Comparison of ENCODE assay signal across 8 cellular contexts in the genomic region with DNA sequence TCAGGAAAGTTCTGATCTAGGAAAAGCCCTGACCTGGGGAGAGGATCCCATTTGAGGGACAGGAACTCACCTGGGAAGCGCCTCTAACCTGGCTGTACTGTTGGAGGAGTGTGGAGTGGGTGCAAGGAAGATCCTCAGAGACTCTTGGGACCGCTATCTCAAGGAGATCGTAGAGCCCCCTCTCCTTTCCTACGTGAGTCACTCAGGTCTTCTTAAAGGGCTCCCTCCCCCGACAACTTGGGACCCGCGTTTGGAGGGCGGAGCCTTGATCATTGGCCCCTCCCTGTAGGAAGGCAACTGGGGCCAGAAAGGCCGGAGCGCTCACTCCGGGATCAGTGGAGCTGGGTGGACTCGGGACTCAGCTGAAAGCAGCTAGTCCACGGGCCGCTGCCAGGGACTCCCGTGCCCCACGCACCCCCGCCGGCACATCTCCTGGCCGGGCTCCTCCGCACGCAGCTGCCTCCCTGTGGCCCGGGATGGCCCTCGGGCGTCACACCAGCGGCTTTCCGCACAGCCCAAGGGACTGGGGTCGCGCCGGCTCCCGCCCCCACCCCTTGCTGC. TPM values are rescaled to one million over a fixed set of nuclear protein-coding genes. Genes with fewer than 3 reads are reported as not detected.
A peak's percentile ranks its signal among the peaks of the same experiment; 100 is the strongest.
DNase-seq lines count a peak whose midpoint lies in the region; ATAC-seq and TF ChIP-seq lines count a peak whose summit lies in the region.

No MANE protein-coding gene starts in this region.

- H3K9ac ChIP-seq in SK-N-MC (ENCODE audit: insufficient read length) = peak overlapping the region; percentile 59
- H3K9ac ChIP-seq in adipocyte (ENCODE audit: low read length) = peak overlapping the region; percentile 98
- H3K9ac ChIP-seq in rectal smooth muscle tissue (ENCODE audit: low read length) = peak overlapping the region; percentile 45

- no peaks in the 10 kb centered on the region for H3K27me3 ChIP-seq in adipocyte (replicated peaks; ENCODE audit: control insufficient read depth, insufficient read depth, low read length)
- no peaks in the 10 kb centered on the region for H3K27me3 ChIP-seq in right atrium auricular region
- no peaks in the 10 kb centered on the region for H3K27me3 ChIP-seq in rectal smooth muscle tissue (ENCODE audit: control insufficient read depth, insufficient read depth, low read length)

- ATAC-seq in HG03378 (IDR thresholded peaks at IDR 0.05; ENCODE audit: unreplicated experiment) (peak; percentile 2), HG02571 (IDR thresholded peaks at IDR 0.05; ENCODE audit: unreplicated experiment) (no peak)

- TF ChIP-seq CTCF in right atrium auricular region (IDR thresholded peaks at IDR 0.05) = no peak

- H3K27ac ChIP-seq in SK-N-MC = no peak overlapping the region
- peak overlapping the region; percentile 85 to 93 for H3K27ac ChIP-seq in right atrium auricular region
- H3K27ac ChIP-seq in rectal smooth muscle tissue (ENCODE audit: low read depth, low read length) = peak overlapping the region; percentile 69

- DNase-seq in SIG-M5 treated with dmso at 0.1 percent for 504 hours (lab: John Stamatoyannopoulos, UW; ENCODE audit: unreplicated experiment) = peak; percentile 37
- no peak for DNase-seq in SIG-M5 (lab: John Stamatoyannopoulos, UW)
- no peak for DNase-seq in SK-N-MC (ENCODE audit: low read depth, low spot score)
- DNase-seq in adipocyte (ENCODE audit: low read depth) = peak; percentile 75
- peak; percentile 69 for DNase-seq in right atrium auricular region (ENCODE audit: low spot score)

- H3K4me3 ChIP-seq in SK-N-MC = peak overlapping the region; percentile 83
- peak overlapping the region; percentile 96 for H3K4me3 ChIP-seq in adipocyte (ENCODE audit: low read length)
- peak overlapping the region; percentile 90 to 92 for H3K4me3 ChIP-seq in right atrium auricular region
- peak overlapping the region; percentile 76 for H3K4me3 ChIP-seq in rectal smooth muscle tissue (ENCODE audit: low read length)

- H3K36me3 ChIP-seq in SK-N-MC (ENCODE audit: insufficient read depth, low read length) = no peaks in the 10 kb centered on the region
- peaks cover 40% of the 10 kb centered on the region for H3K36me3 ChIP-seq in adipocyte (ENCODE audit: control insufficient read depth, insufficient read depth, low read length, severe bottlenecking)
- H3K36me3 ChIP-seq in right atrium auricular region = no peaks in the 10 kb centered on the region
- H3K36me3 ChIP-seq in rectal smooth muscle tissue (ENCODE audit: control insufficient read depth, insufficient read depth, low read length) = peaks cover 19% of the 10 kb centered on the region

- H3K9me3 ChIP-seq in SK-N-MC (ENCODE audit: low read depth, low read length) (no peaks in the 10 kb centered on the region), adipocyte (ENCODE audit: control insufficient read depth, low read length) (no peaks in the 10 kb centered on the region), right atrium auricular region (no peaks in the 10 kb centered on the region)

- H3K4me1 ChIP-seq in adipocyte (ENCODE audit: control insufficient read depth, insufficient read depth, low read length) (peaks cover 30% of the 10 kb centered on the region), right atrium auricular region (peaks cover 0 to 28% of the 10 kb centered on the region in 2 donors), rectal smooth muscle tissue (ENCODE audit: control insufficient read depth, insufficient read depth, low read length) (no peaks in the 10 kb centered on the region)

RNA-seq across cellular contexts. Expression of a gene that starts 0.5 kb away (rescaled TPM):
- 10 to 100 TPM in 1 of 2 donors, 1 to 10 TPM in 1; 9.6 to 10.1 TPM for total RNA-seq in right atrium auricular region

RNA-seq across cellular contexts. Expression of a gene that starts 13.2 kb away (rescaled TPM):
- total RNA-seq in right atrium auricular region = not detected

RNA-seq across cellular contexts. Expression of a gene that starts 25.3 kb away (rescaled TPM):
- 100 to 1,000 TPM; 847 to 948 TPM for total RNA-seq in right atrium auricular region

RNA-seq across cellular contexts. Expression of a gene that starts 27.9 kb away (rescaled TPM):
- under 1 TPM; 0.11 to 0.59 TPM for total RNA-seq in right atrium auricular region

RNA-seq across cellular contexts. Expression of a gene that starts 39.6 kb away (rescaled TPM):
- total RNA-seq in right atrium auricular region = 1 to 10 TPM; 1.9 to 2.6 TPM

Comparison
In these comparisons a context has a peak if more than half of its experiments do, and no peak if none do; other contexts are left out.
1. DNase-seq: peak in SIG-M5 treated with dmso at 0.1 percent for 504 hours (single experiment), adipocyte (single experiment) and right atrium auricular region (single experiment); none in SIG-M5 (single experiment) and SK-N-MC (single experiment).
2. H3K9ac ChIP-seq: peak in every context shown above with its lines; median percentile 98 in adipocyte; 59 in SK-N-MC; 45 in rectal smooth muscle tissue.
3. Peak in every context shown above with its lines, with median percentiles within 50 percentile points of each other: H3K4me3 ChIP-seq.